Comparison of ENCODE assay signal across 8 cellular contexts in genomic region chr9:109101810-109102209, GRCh38. TPM values are rescaled to one million over a fixed set of nuclear protein-coding genes. Genes with fewer than 3 reads are reported as not detected.
A peak's percentile ranks its signal among the peaks of the same experiment; 100 is the strongest.
DNase-seq lines count a peak whose midpoint lies in the region; ATAC-seq, FAIRE-seq and TF ChIP-seq lines count a peak whose summit lies in the region.

No MANE protein-coding gene starts in this region.

- H3K79me2 ChIP-seq in OCI-LY7 (ENCODE audit: insufficient read depth, low read depth, low read length) (peaks cover 100% of the 10 kb centered on the region), endothelial cell of umbilical vein (ENCODE audit: control insufficient read depth, insufficient read depth, low read length) (peaks cover 68% of the 10 kb centered on the region), Karpas-422 (ENCODE audit: low read length) (peaks cover 98% of the 10 kb centered on the region)

- H3K4me3 ChIP-seq in OCI-LY7 (ENCODE audit: low read depth, low read length, poor library complexity, severe bottlenecking) = no peak overlapping the region
- peak overlapping the region in 1 of 3 experiments; percentile 22 for H3K4me3 ChIP-seq in endothelial cell of umbilical vein (replicated peaks in 1 of 3; ENCODE audit: insufficient read depth in 1 of 3, low read depth in 1 of 3, low read length in 3 of 3)
- H3K4me3 ChIP-seq in skeletal muscle tissue (ENCODE audit: low read length in 3 of 3) = no peak overlapping the region
- no peak overlapping the region for H3K4me3 ChIP-seq in Karpas-422 (ENCODE audit: low read length)

- peak; percentile 37 for DNase-seq in NOMO-1 treated with DMSO at 0.1 percent for 48 hours (lab: John Stamatoyannopoulos, UW; ENCODE audit: unreplicated experiment)
- DNase-seq in NOMO-1 treated with dmso at 0.1 percent for 144 hours (lab: John Stamatoyannopoulos, UW; ENCODE audit: unreplicated experiment) = no peak
- peak; percentile 37 for DNase-seq in OCI-LY7 (ENCODE audit: low spot score)
- peak; percentile 93 for DNase-seq in endothelial cell of umbilical vein (ENCODE audit: low read depth, low spot score)
- DNase-seq in Karpas-422 = no peak
- no peak for DNase-seq in urothelium cell line (ENCODE audit: low spot score)

- H2AFZ ChIP-seq in OCI-LY7 (ENCODE audit: low read length) = no peak overlapping the region
- no peak overlapping the region for H2AFZ ChIP-seq in endothelial cell of umbilical vein (ENCODE audit: low read depth, low read length)
- no peak overlapping the region for H2AFZ ChIP-seq in Karpas-422 (ENCODE audit: low read length)

- CTCF ChIA-PET in OCI-LY7 (lab: Charles Lee; ENCODE audit: unreplicated experiment) (no interaction called here), endothelial cell of umbilical vein (lab: Charles Lee) (interaction anchor here (1.0 to 1.9 kb wide), 3 partner anchors 17 to 148 kb away, joined by 3 to 6 read pairs (median 4); partner anchors contain the start of gene TMEM245)

- H3K27me3 ChIP-seq in endothelial cell of umbilical vein (ENCODE audit: control insufficient read depth in 2 of 2, insufficient read depth in 2 of 2, low read length in 2 of 2) (no peaks in the 10 kb centered on the region), skeletal muscle tissue (ENCODE audit: control insufficient read depth in 3 of 3, insufficient read depth in 3 of 3, low read length in 3 of 3) (no peaks in the 10 kb centered on the region), Karpas-422 (ENCODE audit: low read length) (no peaks in the 10 kb centered on the region)

- H3K9me3 ChIP-seq in OCI-LY7 (ENCODE audit: low read length) (0 out of 2 replicates have a peak, but pooled peaks cover 3% of the 10 kb centered on the region), endothelial cell of umbilical vein (replicated peaks; ENCODE audit: control insufficient read depth, insufficient read depth, low read length) (no peaks in the 10 kb centered on the region), skeletal muscle tissue (ENCODE audit: control insufficient read depth in 3 of 3, low read length in 3 of 3) (no peaks in the 10 kb centered on the region), Karpas-422 (ENCODE audit: low read length) (no peaks in the 10 kb centered on the region)

- FAIRE-seq in endothelial cell of umbilical vein (lab: Jason Lieb, UNC) (peak; percentile 78), urothelium cell line (lab: Jason Lieb, UNC) (no peak)

- H3K9ac ChIP-seq in endothelial cell of umbilical vein (replicated peaks; ENCODE audit: extremely low read depth, insufficient read depth, low read length) (peak overlapping the region; percentile 58), skeletal muscle tissue (ENCODE audit: low read depth in 1 of 3, low read length in 3 of 3) (no peak overlapping the region), Karpas-422 (ENCODE audit: low read length) (no peak overlapping the region)

- H4K20me1 ChIP-seq in OCI-LY7 (ENCODE audit: insufficient read depth, low read length) (peaks cover 29% of the 10 kb centered on the region), endothelial cell of umbilical vein (replicated peaks; ENCODE audit: control insufficient read depth, extremely low read depth, insufficient read depth, low read length) (no peaks in the 10 kb centered on the region), Karpas-422 (ENCODE audit: insufficient read depth, low read depth, low read length) (no peaks in the 10 kb centered on the region; the same call in none of the 2 replicates)

- dilution Hi-C loops in endothelial cell of umbilical vein (cut with MboI; ENCODE audit: extremely low pct_ligation_motif_present, low sequenced_read_pairs) = no loop called here

- intact Hi-C loops in OCI-LY7 (cut with micrococcal nuclease; ENCODE audit: unreplicated experiment) (no loop called here), endothelial cell of umbilical vein (cut with micrococcal nuclease) (loop anchor here (1.0 to 10.0 kb wide), 3 partner anchors 8 to 1817 kb away; partner anchors contain the start of gene RAD23B)

- TF ChIP-seq CTCF in OCI-LY7 (conservative IDR thresholded peaks at IDR 0.05; ENCODE audit: low read length) (no peak), endothelial cell of umbilical vein (IDR thresholded peaks at IDR 0.05; ENCODE audit: extremely low read depth in 1 of 2, insufficient read depth in 1 of 2, low read depth in 1 of 2, low read length in 2 of 2) (no peak)

- peak; percentile 86 for ATAC-seq in HG02884 (IDR thresholded peaks at IDR 0.05; ENCODE audit: unreplicated experiment)

- H3K9me2 ChIP-seq in OCI-LY7 (ENCODE audit: insufficient read depth, low read length) (no peaks in the 10 kb centered on the region), Karpas-422 (replicated peaks; ENCODE audit: insufficient read depth, low read length) (no peaks in the 10 kb centered on the region)

- TF ChIP-seq POLR2A in endothelial cell of umbilical vein (IDR thresholded peaks at IDR 0.05; ENCODE audit: low read depth, low read length) = no peak

- no TSS peak for BruUV-seq in OCI-LY7 (replicated peaks; lab: Mats Ljungman, UMichigan)
- no TSS peak for BruUV-seq in endothelial cell of umbilical vein (replicated peaks; lab: Mats Ljungman, UMichigan)

- H3K4me2 ChIP-seq in OCI-LY7 (ENCODE audit: low read length) = peak overlapping the region; percentile 31; the same call in 1 of the 2 replicates
- H3K4me2 ChIP-seq in endothelial cell of umbilical vein (ENCODE audit: insufficient read depth, low read length) = peak overlapping the region; percentile 85
- no peak overlapping the region for H3K4me2 ChIP-seq in Karpas-422 (ENCODE audit: low read depth, low read length, poor library complexity, severe bottlenecking)

- H3K27ac ChIP-seq in OCI-LY7 (ENCODE audit: low read depth, low read length, poor library complexity, severe bottlenecking) = peak overlapping the region; percentile 39
- peak overlapping the region; percentile 75 for H3K27ac ChIP-seq in endothelial cell of umbilical vein (ENCODE audit: insufficient read depth, low read depth, low read length)
- peak overlapping the region; percentile 28 for H3K27ac ChIP-seq in skeletal muscle tissue (ENCODE audit: low read depth, low read length)
- H3K27ac ChIP-seq in Karpas-422 (ENCODE audit: low read length) = no peak overlapping the region

- H3K4me1 ChIP-seq in OCI-LY7 (ENCODE audit: insufficient read depth, low read length, poor library complexity, severe bottlenecking) = peaks cover 46% of the 10 kb centered on the region
- H3K4me1 ChIP-seq in endothelial cell of umbilical vein (ENCODE audit: control insufficient read depth, extremely low read depth, insufficient read depth, low read length) = peaks cover 54% of the 10 kb centered on the region
- H3K4me1 ChIP-seq in skeletal muscle tissue (ENCODE audit: control insufficient read depth in 3 of 3, insufficient read depth in 3 of 3, low read length in 3 of 3) = peaks cover 37 to 48% (median 44%) of the 10 kb centered on the region in 3 donors
- H3K4me1 ChIP-seq in Karpas-422 (ENCODE audit: low read length) = peaks cover 26% of the 10 kb centered on the region

- peaks cover 93% of the 10 kb centered on the region for H3K36me3 ChIP-seq in OCI-LY7 (ENCODE audit: insufficient read depth, low read length)
- H3K36me3 ChIP-seq in endothelial cell of umbilical vein (ENCODE audit: control insufficient read depth in 2 of 2, extremely low read depth in 1 of 2, insufficient read depth in 2 of 2, low read length in 2 of 2) = no peaks in the 10 kb centered on the region
- peaks cover 0 to 7% (median 0%) of the 10 kb centered on the region in 3 donors for H3K36me3 ChIP-seq in skeletal muscle tissue (ENCODE audit: control insufficient read depth in 3 of 3, insufficient read depth in 3 of 3, low read length in 3 of 3)
- peaks cover 49% of the 10 kb centered on the region for H3K36me3 ChIP-seq in Karpas-422 (ENCODE audit: insufficient read depth, low read length)

- POLR2A ChIA-PET in OCI-LY7 (lab: Charles Lee) = no interaction called here
- POLR2A ChIA-PET in endothelial cell of umbilical vein (lab: Charles Lee) = no interaction called here

- H3K9me1 ChIP-seq in endothelial cell of umbilical vein (replicated peaks; ENCODE audit: control insufficient read depth, extremely low read depth, insufficient read depth, low read length) = no peaks in the 10 kb centered on the region

TF ChIP-seq in endothelial cell of umbilical vein, 7 proteins besides CTCF, POLR2A, EP300 and RAD21:
- TF ChIP-seq MAX (IDR thresholded peaks at IDR 0.05; ENCODE audit: insufficient read depth, insufficient read length) (no peak), POLR2AphosphoS5 (IDR thresholded peaks at IDR 0.05; ENCODE audit: insufficient read depth, low read depth, low read length) (peak; percentile 33), MYC (IDR thresholded peaks at IDR 0.05; ENCODE audit: low read depth, low read length) (no peak), FOS (IDR thresholded peaks at IDR 0.05; ENCODE audit: borderline replicate concordance, insufficient read depth, low read length) (peak; percentile 80), GATA2 (IDR thresholded peaks at IDR 0.05; ENCODE audit: insufficient read depth, insufficient read length, low read depth, low read length) (peak; percentile 68), JUN (IDR thresholded peaks at IDR 0.05; ENCODE audit: borderline replicate concordance, insufficient read depth, insufficient read length, low read depth) (peak; percentile 67)

RNA-seq across cellular contexts. Expression of gene TMEM245, which starts 17.9 kb away (rescaled TPM):
- total RNA-seq in OCI-LY7 (2014; rRNA removed; shearing (Covaris generic)) = 19.4 and 22.0 TPM in 2 replicates
- total RNA-seq in OCI-LY7 (2022) (36.1 and 40.8 TPM in 2 replicates), endothelial cell of umbilical vein (39.4 and 44.2 TPM in 2 replicates), skeletal muscle tissue (62.6 TPM)
- 41.7 and 48.0 TPM in 2 replicates for polyA plus RNA-seq in endothelial cell of umbilical vein
- polyA plus RNA-seq in endothelial cell of umbilical vein (2011; cell fraction: cytosol; rRNA removed) = 22.1 and 22.7 TPM in 2 replicates
- polyA plus RNA-seq in endothelial cell of umbilical vein (2011; cell fraction: nucleus; rRNA removed) = 27.8 and 30.4 TPM in 2 replicates
- 40.4 and 41.8 TPM in 2 replicates for polyA plus RNA-seq in endothelial cell of umbilical vein (2012)
- 156 and 175 TPM in 2 replicates for polyA minus RNA-seq in endothelial cell of umbilical vein
- polyA minus RNA-seq in endothelial cell of umbilical vein (2011; cell fraction: cytosol; rRNA and poly(A)+ RNA removed) = 57.1 TPM
- 64.2 and 110 TPM in 2 replicates for polyA minus RNA-seq in endothelial cell of umbilical vein (2011; cell fraction: nucleus; rRNA and poly(A)+ RNA removed)
- 24.2 and 37.9 TPM in 2 replicates for total RNA-seq in Karpas-422 (2014; rRNA removed; shearing (Covaris generic); ENCODE audit: low replicate concordance)

Comparison
In these comparisons a context has a peak if more than half of its experiments do, and no peak if none do; other contexts are left out.
1. DNase-seq: peak in NOMO-1 treated with DMSO at 0.1 percent for 48 hours (single experiment), OCI-LY7 (single experiment) and endothelial cell of umbilical vein (single experiment); none in NOMO-1 treated with dmso at 0.1 percent for 144 hours (single experiment), Karpas-422 (single experiment) and urothelium cell line (single experiment).